ENCODE assay signal across 8 cellular contexts in the genomic region with DNA sequence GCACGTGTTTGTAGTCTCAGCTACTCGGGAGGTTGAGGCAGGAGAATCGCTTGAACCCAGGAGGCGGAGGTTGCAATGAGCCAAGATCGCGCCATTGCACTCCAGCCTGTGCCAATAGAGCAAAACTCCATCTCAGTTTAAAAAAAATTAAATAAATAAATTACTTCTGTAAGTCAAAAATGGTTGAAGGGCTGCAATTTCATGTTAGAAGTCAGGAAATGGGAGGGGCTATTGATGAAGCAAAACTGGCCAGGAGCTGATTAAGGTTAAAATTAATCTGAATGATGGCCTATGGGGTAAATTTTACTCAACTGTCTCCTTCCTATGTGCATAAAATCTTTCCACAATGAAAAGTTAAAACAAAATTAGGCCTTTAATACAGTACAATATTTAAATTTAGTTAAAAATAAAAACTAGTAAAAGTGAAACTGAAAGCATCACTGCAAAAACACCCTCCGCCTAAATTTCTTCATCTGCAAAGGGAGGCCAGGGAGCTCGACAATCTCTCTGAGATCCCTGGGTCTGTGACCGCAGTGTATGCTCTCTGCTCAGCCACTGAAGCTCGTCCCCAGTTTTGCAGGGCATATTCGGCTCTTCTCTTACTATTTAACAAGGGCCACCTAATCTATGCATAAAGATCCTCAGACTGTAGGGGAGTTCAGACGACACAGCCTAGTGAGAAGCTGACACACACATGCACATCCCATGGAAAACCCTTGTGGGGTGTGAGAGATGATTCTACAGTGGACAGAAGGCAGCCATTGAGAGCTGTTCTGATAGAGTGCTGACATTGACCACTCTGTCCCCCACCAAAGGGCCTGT. TPM values are rescaled to one million over a fixed set of nuclear protein-coding genes. Genes with fewer than 3 reads are reported as not detected.
DNase-seq lines count a peak whose midpoint lies in the region; ATAC-seq, FAIRE-seq and TF ChIP-seq lines count a peak whose summit lies in the region.

No MANE protein-coding gene starts in this region.

- H3K27ac ChIP-seq in pancreas, result peak overlapping the region in 2 of 4 donors; percentile 5 to 26

- peaks cover 0 to 17% (median 3%) of the 10 kb centered on the region in 3 donors for H3K36me3 ChIP-seq in pancreas

- in situ Hi-C loops in G401 (cut with HindIII; ENCODE audit: low sequenced_read_pairs), result no loop called here

- no peaks in the 10 kb centered on the region for H3K9me3 ChIP-seq in pancreas

- ATAC-seq in GM18861 (IDR thresholded peaks at IDR 0.05; ENCODE audit: unreplicated experiment) (peak; percentile 37), HG02981 (IDR thresholded peaks at IDR 0.05; ENCODE audit: unreplicated experiment) (peak; percentile 49), SK-N-SH treated with all-trans-retinoic acid at 6 μM for 48 hours (peak; percentile 58), pancreas (peak in 3 of 4 donors; percentile 22 to 66 (median 64))

- no peak for FAIRE-seq in pancreas (lab: Jason Lieb, UNC)

- TF ChIP-seq CTCF in pancreas (IDR thresholded peaks at IDR 0.05), result no peak
- TF ChIP-seq CTCF in lower leg skin (IDR thresholded peaks at IDR 0.05), result no peak

- H3K27me3 ChIP-seq in pancreas, result no peaks in the 10 kb centered on the region

- 88 to 89% methylated on average over 12 of the region's 12 CpGs for whole genome bisulfite sequencing in pancreas, 2 donors
- 53 to 62% methylated on average over 12 of the region's 12 CpGs for WGBS in lower leg skin, 2 donors

- TF ChIP-seq POLR2A in lower leg skin (IDR thresholded peaks at IDR 0.05), result no peak

- peak; percentile 41 for DNase-seq in central memory CD4-positive, alpha-beta T cell
- DNase-seq in pancreas, result no peak
- no peak for DNase-seq in G401 (ENCODE audit: low spot score)
- no peak for DNase-seq in lower leg skin (ENCODE audit: low spot score in 2 of 2)
- no peak for DNase-seq in hippocampal formation (lab: John Stamatoyannopoulos, UW)

- intact Hi-C loops in pancreas (cut with DNase I) (no loop called here), lower leg skin (cut with DNase I; ENCODE audit: low total_unique reads) (no loop called here)

- H3K4me1 ChIP-seq in pancreas, result no peaks in the 10 kb centered on the region

- no peak overlapping the region for H3K4me3 ChIP-seq in pancreas
- H3K4me3 ChIP-seq in lower leg skin (ENCODE audit: low read depth, poor library complexity, severe bottlenecking), result no peak overlapping the region

TF ChIP-seq in SK-N-SH treated with all-trans-retinoic acid at 6 μM for 48 hours, 23 proteins besides CTCF, POLR2A, EP300 and RAD21:
- TF ChIP-seq, protein P1, sequence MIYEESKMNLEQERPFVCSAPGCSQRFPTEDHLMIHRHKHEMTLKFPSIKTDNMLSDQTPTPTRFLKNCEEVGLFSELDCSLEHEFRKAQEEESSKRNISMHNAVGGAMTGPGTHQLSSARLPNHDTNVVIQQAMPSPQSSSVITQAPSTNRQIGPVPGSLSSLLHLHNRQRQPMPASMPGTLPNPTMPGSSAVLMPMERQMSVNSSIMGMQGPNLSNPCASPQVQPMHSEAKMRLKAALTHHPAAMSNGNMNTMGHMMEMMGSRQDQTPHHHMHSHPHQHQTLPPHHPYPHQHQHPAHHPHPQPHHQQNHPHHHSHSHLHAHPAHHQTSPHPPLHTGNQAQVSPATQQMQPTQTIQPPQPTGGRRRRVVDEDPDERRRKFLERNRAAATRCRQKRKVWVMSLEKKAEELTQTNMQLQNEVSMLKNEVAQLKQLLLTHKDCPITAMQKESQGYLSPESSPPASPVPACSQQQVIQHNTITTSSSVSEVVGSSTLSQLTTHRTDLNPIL (CRISPR knock-in tag; IDR thresholded peaks at IDR 0.05; ENCODE audit: low read depth), result no peak
- TF ChIP-seq, protein P2, sequence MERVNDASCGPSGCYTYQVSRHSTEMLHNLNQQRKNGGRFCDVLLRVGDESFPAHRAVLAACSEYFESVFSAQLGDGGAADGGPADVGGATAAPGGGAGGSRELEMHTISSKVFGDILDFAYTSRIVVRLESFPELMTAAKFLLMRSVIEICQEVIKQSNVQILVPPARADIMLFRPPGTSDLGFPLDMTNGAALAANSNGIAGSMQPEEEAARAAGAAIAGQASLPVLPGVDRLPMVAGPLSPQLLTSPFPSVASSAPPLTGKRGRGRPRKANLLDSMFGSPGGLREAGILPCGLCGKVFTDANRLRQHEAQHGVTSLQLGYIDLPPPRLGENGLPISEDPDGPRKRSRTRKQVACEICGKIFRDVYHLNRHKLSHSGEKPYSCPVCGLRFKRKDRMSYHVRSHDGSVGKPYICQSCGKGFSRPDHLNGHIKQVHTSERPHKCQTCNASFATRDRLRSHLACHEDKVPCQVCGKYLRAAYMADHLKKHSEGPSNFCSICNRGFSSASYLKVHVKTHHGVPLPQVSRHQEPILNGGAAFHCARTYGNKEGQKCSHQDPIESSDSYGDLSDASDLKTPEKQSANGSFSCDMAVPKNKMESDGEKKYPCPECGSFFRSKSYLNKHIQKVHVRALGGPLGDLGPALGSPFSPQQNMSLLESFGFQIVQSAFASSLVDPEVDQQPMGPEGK (CRISPR knock-in tag; IDR thresholded peaks at IDR 0.05; ENCODE audit: borderline replicate concordance), result no peak
- TF ChIP-seq ZNF8 (CRISPR knock-in tag; IDR thresholded peaks at IDR 0.05), result no peak
- TF ChIP-seq TOX (CRISPR knock-in tag; IDR thresholded peaks at IDR 0.05; ENCODE audit: borderline replicate concordance), result no peak
- no peak for TF ChIP-seq ZFP30 (CRISPR knock-in tag; IDR thresholded peaks at IDR 0.05)

RNA-seq across cellular contexts. Expression of a gene that starts 57.2 kb away (rescaled TPM):
- 10 to 100 TPM in 5 of 6 donors, 1 to 10 TPM in 1; 7.4 to 32.3 (median 14.2) TPM for total RNA-seq in pancreas
- polyA plus RNA-seq in pancreas, result 1 to 10 TPM; 6.8 to 10.0 TPM
- 6.5 and 8.4 TPM in 2 replicates for total RNA-seq in G401 (2014; rRNA removed; shearing (Covaris generic))
- total RNA-seq in lower leg skin, result 10 to 100 TPM; 31.6 to 44.0 (median 38.4) TPM
